Comparison of ENCODE assay signal across 8 cellular contexts in the genomic region with DNA sequence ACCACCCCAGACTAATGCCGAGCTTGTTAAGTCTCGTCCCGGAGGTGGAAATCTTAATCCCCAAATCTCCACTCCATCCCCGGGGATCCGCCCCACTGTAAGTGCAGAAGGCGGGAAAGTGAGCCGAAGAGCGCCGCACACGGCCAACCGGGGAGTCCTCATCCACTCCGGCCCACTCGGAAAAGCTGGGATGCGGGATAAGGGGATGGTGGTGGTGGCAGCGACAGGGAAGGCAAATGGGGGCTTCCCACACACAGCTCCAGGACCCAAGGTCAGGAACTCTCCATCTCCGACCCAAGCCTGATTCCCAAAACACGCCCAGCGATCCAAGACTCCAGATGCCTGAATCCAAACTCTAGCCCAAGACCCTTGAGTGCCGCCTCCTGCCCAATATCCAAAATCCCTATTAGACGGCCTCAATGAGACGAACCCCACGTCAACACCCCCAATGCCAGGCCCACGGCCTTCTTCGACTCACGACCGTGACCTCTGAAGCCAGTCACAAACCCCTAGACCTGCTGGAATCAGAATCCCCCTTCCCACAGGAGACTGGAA. TPM values are rescaled to one million over a fixed set of nuclear protein-coding genes. Genes with fewer than 3 reads are reported as not detected.
DNase-seq lines count a peak whose midpoint lies in the region; ATAC-seq and TF ChIP-seq lines count a peak whose summit lies in the region.

No MANE protein-coding gene starts in this region.

- peak overlapping the region; percentile 27 for H2AFZ ChIP-seq in SU-DHL-6 (ENCODE audit: low read depth, low read length, severe bottlenecking)

- peaks cover 55% of the 10 kb centered on the region for H3K4me1 Mint-ChIP-seq in nephron

- H3K79me2 ChIP-seq in SU-DHL-6 (ENCODE audit: insufficient read depth, low read length): peaks cover 54% of the 10 kb centered on the region

- TF ChIP-seq CTCF in SU-DHL-6 (IDR thresholded peaks at IDR 0.05; ENCODE audit: insufficient read depth, low read length, poor library complexity, severe bottlenecking) (no peak), nephron (IDR thresholded peaks at IDR 0.05; ENCODE audit: unreplicated experiment in 3 of 3) (no peak)

- H3K27ac Mint-ChIP-seq in nephron: peak overlapping the region; percentile 88 to 96 (median 92)

- no peaks in the 10 kb centered on the region for H3K9me3 ChIP-seq in SU-DHL-6 (ENCODE audit: insufficient read depth, low read length)

- no peaks in the 10 kb centered on the region for H3K9me2 ChIP-seq in SU-DHL-6 (replicated peaks; ENCODE audit: insufficient read depth, low read length)

- H3K27me3 Mint-ChIP-seq in nephron (ENCODE audit: low read depth): peaks cover 4% of the 10 kb centered on the region

- peak overlapping the region; percentile 87 for H3K4me2 ChIP-seq in SU-DHL-6 (ENCODE audit: low read depth, low read length, poor library complexity, severe bottlenecking)

- H3K36me3 ChIP-seq in SU-DHL-6 (ENCODE audit: low read length): no peaks in the 10 kb centered on the region

- peak overlapping the region; percentile 88 for H3K4me3 ChIP-seq in SU-DHL-6 (ENCODE audit: insufficient read depth, low read length, poor library complexity, severe bottlenecking)

- no peaks in the 10 kb centered on the region for H3K27me3 ChIP-seq in SU-DHL-6 (ENCODE audit: low read length)

- H3K9ac ChIP-seq in SU-DHL-6 (ENCODE audit: low read length): peak overlapping the region; percentile 87

- H3K27ac ChIP-seq in SU-DHL-6 (ENCODE audit: low read depth, low read length): peak overlapping the region; percentile 45

- H4K20me1 ChIP-seq in SU-DHL-6 (ENCODE audit: low read depth, low read length): peaks cover 17% of the 10 kb centered on the region; the same call in 1 of the 2 replicates

- H3K36me3 Mint-ChIP-seq in nephron (ENCODE audit: low read depth): no peaks in the 10 kb centered on the region

- peaks cover 8% of the 10 kb centered on the region; the same call in 1 of the 2 replicates for H3F3A ChIP-seq in SU-DHL-6 (ENCODE audit: insufficient read depth)

- H3K9me3 Mint-ChIP-seq in nephron: no peaks in the 10 kb centered on the region

- H3K4me3 Mint-ChIP-seq in nephron: peak overlapping the region; percentile 81 to 95 (median 88)

- DNase-seq in Daoy (ENCODE audit: low read depth): peak; percentile 35
- DNase-seq in HK-2 (ENCODE audit: unreplicated experiment): peak; percentile 33
- DNase-seq in amniotic stem cell (lab: John Stamatoyannopoulos, UW): no peak
- DNase-seq in NOMO-1 (lab: John Stamatoyannopoulos, UW; ENCODE audit: unreplicated experiment in 2 of 2): no peak

- ATAC-seq in esophagus mucosa: peak; percentile 27
- ATAC-seq in HG02840 (IDR thresholded peaks at IDR 0.05; ENCODE audit: low FRiP score, unreplicated experiment): no peak

RNA-seq across cellular contexts. Expression of gene FBL, which starts 0.5 kb away (rescaled TPM):
- total RNA-seq in Daoy (2014; rRNA removed; shearing (Covaris generic)): 345 and 375 TPM in 2 replicates
- 294 TPM for total RNA-seq in esophagus mucosa

RNA-seq across cellular contexts. Expression of gene DYRK1B, which starts 11.7 kb away (rescaled TPM):
- total RNA-seq in Daoy (2014; rRNA removed; shearing (Covaris generic)): 1.3 and 1.5 TPM in 2 replicates
- 10.1 TPM for total RNA-seq in esophagus mucosa

Comparison
In these comparisons a context has a peak if more than half of its experiments do, and no peak if none do; other contexts are left out.
1. DNase-seq: peak in Daoy (single experiment) and HK-2 (single experiment); none in amniotic stem cell (single experiment) and NOMO-1 (0 of 2).